Comparison of ENCODE assay signal across 24 cellular contexts in genomic region chr6:166780284-166780683, GRCh38.
"Had no signal": no experiment of that assay in that cellular context is flagged by ENCODE, and none has a peak within 500 bp of the region (broad histone marks: within the 10 kb centered on the region; RNA-seq: fewer than 3 reads in every experiment).

No MANE protein-coding gene starts in this region.

- H3K4me3 ChIP-seq: SK-N-MC had no signal

- DNase-seq: activated B cell treated with CpG ODN at 0.5 μM for 24 hours; activated CD4-positive, alpha-beta memory T cell treated with anti-CD3 and anti-CD28 coated beads, Interleukin-2, amount 10 ng/mL, durations not matched to agents 7 days and 5 days; activated CD4-positive, alpha-beta T cell treated with anti-CD3 and anti-CD28 coated beads for 1 hour; activated CD4-positive, alpha-beta T cell treated with anti-CD3 and anti-CD28 coated beads, Interleukin-2, amount 10 ng/mL, durations not matched to agents 7 days and 5 days; activated gamma-delta T cell; activated naive CD4-positive, alpha-beta T cell treated with anti-CD3 and anti-CD28 coated beads for 36 hours; activated T-cell treated with anti-CD3 and anti-CD28 coated beads, Interleukin-2, amount 50 U/mL, for 48 hours; amygdala; KBM-7; NCI-H1092; NCI-H1417; NCI-H1694; NCI-H2029; NCI-H2107; NCI-H2171 treated with DMSO at 0.1 percent for 48 hours; NCI-H226; NCI-H510A; NCI-H69; NK-92 treated with Interleukin-12 subunit alpha and Interleukin-12 subunit beta, amount 100 ng/mL, for 24 hours; OCI-M1; RPMI8226; T-helper 2 cell; T1000 had no signal

- H3K27ac ChIP-seq: SK-N-MC had no signal
